ENCODE assay signal across 24 cellular contexts in genomic region chr20:311603-312002, GRCh38. TPM values are rescaled to one million over a fixed set of nuclear protein-coding genes. Genes with fewer than 3 reads are reported as not detected.
A peak's percentile ranks its signal among the peaks of the same experiment; 100 is the strongest.
DNase-seq lines count a peak whose midpoint lies in the region; ATAC-seq and TF ChIP-seq lines count a peak whose summit lies in the region.
"Had no signal": no experiment of that assay in that cellular context is flagged by ENCODE, and none has a peak within 500 bp of the region (broad histone marks: within the 10 kb centered on the region; RNA-seq: fewer than 3 reads in every experiment).

No MANE protein-coding gene starts in this region.

- intact Hi-C loops in breast epithelium (cut with DNase I; ENCODE audit: low total_unique reads) = no loop called here

- no peak for ATAC-seq in natural killer cell treated with Interleukin-12 subunit alpha and Interleukin-12 subunit beta and Interleukin-15 and Interleukin-18, amount 100 ng/mL, for 72 hours
- ATAC-seq: activated naive CD4-positive, alpha-beta T cell treated with anti-CD3 and anti-CD28 coated beads, Interleukin-2, amount 50 U/mL, for 72 hours; activated T-cell treated with anti-CD3 and anti-CD28 coated beads, Interleukin-2, amount 50 U/mL, for 4 hours; heart left ventricle; naive thymus-derived CD8-positive, alpha-beta T cell had no signal

- no peak overlapping the region for H3K4me3 Mint-ChIP-seq in HFFc6
- H3K4me3 Mint-ChIP-seq in natural killer cell treated with Interleukin-12 subunit alpha and Interleukin-12 subunit beta and Interleukin-15 and Interleukin-18, amount 100 ng/mL, for 72 hours = peak overlapping the region; percentile 54
- H3K4me3 Mint-ChIP-seq: activated T-cell treated with anti-CD3 and anti-CD28 coated beads, Interleukin-2, amount 50 U/mL, for 4 hours had no signal

- H3K4me3 ChIP-seq in breast epithelium = no peak overlapping the region
- H3K4me3 ChIP-seq: sigmoid colon had no signal

- TF ChIP-seq CTCF in HFFc6 (IDR thresholded peaks at IDR 0.05) = no peak
- TF ChIP-seq CTCF in breast epithelium (IDR thresholded peaks at IDR 0.05) = no peak

- TF ChIP-seq POLR2A in breast epithelium (IDR thresholded peaks at IDR 0.05) = no peak

- no peaks in the 10 kb centered on the region for H3K27me3 ChIP-seq in breast epithelium
- H3K27me3 ChIP-seq: heart left ventricle, sigmoid colon had no signal

- DNase-seq in HFFc6 (no peak), GDM1 (lab: John Stamatoyannopoulos, UW) (no peak), breast epithelium (ENCODE audit: low spot score in 2 of 2) (no peak), 8988T (no peak)
- DNase-seq in natural killer cell treated with Interleukin-12 subunit alpha and Interleukin-12 subunit beta and Interleukin-15 and Interleukin-18, amount 100 ng/mL, for 72 hours (ENCODE audit: low spot score) = no peak
- DNase-seq: activated T-cell treated with anti-CD3 and anti-CD28 coated beads, Interleukin-2, amount 50 U/mL, for 4 hours; Calu3; central memory CD4-positive, alpha-beta T cell; heart left ventricle; naive thymus-derived CD8-positive, alpha-beta T cell; NCI-H1105; NCI-H2029 treated with DMSO at 0.1 percent for 48 hours; Right ventricle myocardium superior; sigmoid colon; stimulated activated CD4-positive, alpha-beta T cell treated with anti-CD3 and anti-CD28 coated beads, Interleukin-15, amount 100 ng/mL, for 24 hours had no signal

- peaks cover 5% of the 10 kb centered on the region; the same call in 1 of the 2 replicates for H3K27me3 Mint-ChIP-seq in HFFc6 (ENCODE audit: insufficient read depth)
- peaks cover 0 to 3% of the 10 kb centered on the region in 2 donors for H3K27me3 Mint-ChIP-seq in natural killer cell treated with Interleukin-12 subunit alpha and Interleukin-12 subunit beta and Interleukin-15 and Interleukin-18, amount 100 ng/mL, for 72 hours
- H3K27me3 Mint-ChIP-seq: naive thymus-derived CD8-positive, alpha-beta T cell had no signal

- H3K36me3 Mint-ChIP-seq in HFFc6 (ENCODE audit: low read depth) = no peaks in the 10 kb centered on the region
- no peaks in the 10 kb centered on the region for H3K36me3 Mint-ChIP-seq in natural killer cell treated with Interleukin-12 subunit alpha and Interleukin-12 subunit beta and Interleukin-15 and Interleukin-18, amount 100 ng/mL, for 72 hours
- H3K36me3 Mint-ChIP-seq: activated naive CD4-positive, alpha-beta T cell treated with anti-CD3 and anti-CD28 coated beads, Interleukin-2, amount 50 U/mL, for 72 hours; naive thymus-derived CD8-positive, alpha-beta T cell had no signal

- no peaks in the 10 kb centered on the region for H3K9me3 Mint-ChIP-seq in HFFc6
- no peaks in the 10 kb centered on the region for H3K9me3 Mint-ChIP-seq in natural killer cell treated with Interleukin-12 subunit alpha and Interleukin-12 subunit beta and Interleukin-15 and Interleukin-18, amount 100 ng/mL, for 72 hours
- H3K9me3 Mint-ChIP-seq: activated naive CD4-positive, alpha-beta T cell treated with anti-CD3 and anti-CD28 coated beads, Interleukin-2, amount 50 U/mL, for 72 hours; activated T-cell treated with anti-CD3 and anti-CD28 coated beads, Interleukin-2, amount 50 U/mL, for 4 hours; naive thymus-derived CD8-positive, alpha-beta T cell had no signal

- H3K27ac Mint-ChIP-seq in HFFc6 = peak overlapping the region; percentile 1
- H3K27ac Mint-ChIP-seq in natural killer cell treated with Interleukin-12 subunit alpha and Interleukin-12 subunit beta and Interleukin-15 and Interleukin-18, amount 100 ng/mL, for 72 hours = no peak overlapping the region
- H3K27ac Mint-ChIP-seq: activated naive CD4-positive, alpha-beta T cell treated with anti-CD3 and anti-CD28 coated beads, Interleukin-2, amount 50 U/mL, for 72 hours; naive thymus-derived CD8-positive, alpha-beta T cell had no signal

- H3K4me1 Mint-ChIP-seq in HFFc6 (ENCODE audit: low read depth) = peaks cover 50% of the 10 kb centered on the region
- peaks cover 12 to 15% of the 10 kb centered on the region in 2 donors for H3K4me1 Mint-ChIP-seq in natural killer cell treated with Interleukin-12 subunit alpha and Interleukin-12 subunit beta and Interleukin-15 and Interleukin-18, amount 100 ng/mL, for 72 hours (ENCODE audit: low read depth in 2 of 2)

- H3K36me3 ChIP-seq in breast epithelium = no peaks in the 10 kb centered on the region
- H3K36me3 ChIP-seq: sigmoid colon had no signal

- H3K4me1 ChIP-seq in breast epithelium = no peaks in the 10 kb centered on the region

- peak overlapping the region; percentile 29 for H3K27ac ChIP-seq in cingulate gyrus (ENCODE audit: low read depth, low read length)
- H3K27ac ChIP-seq in breast epithelium = no peak overlapping the region
- H3K27ac ChIP-seq: C4-2B had no signal

- no peaks in the 10 kb centered on the region for H3K9me3 ChIP-seq in breast epithelium
- H3K9me3 ChIP-seq: heart left ventricle, sigmoid colon had no signal

RNA-seq across cellular contexts. Expression of gene SOX12, which starts 13.7 kb away (rescaled TPM):
- total RNA-seq in HFFc6 (2021; fragmentation: NEBNext Ultra II Directional; extraction: Animal tissue kit (Norgen Biotek cat#: 25700)) = 10 to 100 TPM; 24.5 to 26.3 (median 25.0) TPM
- 1 to 10 TPM in 1 of 2 donors, under 1 TPM in 1; 0.36 to 1.5 TPM for total RNA-seq in natural killer cell treated with Interleukin-12 subunit alpha and Interleukin-12 subunit beta and Interleukin-15 and Interleukin-18, amount 100 ng/mL, for 72 hours
- total RNA-seq in breast epithelium = 1 to 10 TPM; 1.1 to 3.7 (median 3.3) TPM

RNA-seq across cellular contexts. Expression of gene ZCCHC3, which starts 14.2 kb away (rescaled TPM):
- 10 to 100 TPM; 10.9 to 11.7 (median 11.4) TPM for total RNA-seq in HFFc6 (2021; fragmentation: NEBNext Ultra II Directional; extraction: Animal tissue kit (Norgen Biotek cat#: 25700))
- 10 to 100 TPM; 18.7 to 20.6 TPM for total RNA-seq in natural killer cell treated with Interleukin-12 subunit alpha and Interleukin-12 subunit beta and Interleukin-15 and Interleukin-18, amount 100 ng/mL, for 72 hours
- total RNA-seq in breast epithelium = 10 to 100 TPM; 10.1 to 14.0 (median 11.5) TPM

RNA-seq across cellular contexts. Expression of gene C20orf96, which starts 21.1 kb away (rescaled TPM):
- total RNA-seq in HFFc6 (2021; fragmentation: NEBNext Ultra II Directional; extraction: Animal tissue kit (Norgen Biotek cat#: 25700)) = 1 to 10 TPM; 2.9 to 3.5 (median 3.2) TPM
- 1 to 10 TPM; 2.0 to 6.2 TPM for total RNA-seq in natural killer cell treated with Interleukin-12 subunit alpha and Interleukin-12 subunit beta and Interleukin-15 and Interleukin-18, amount 100 ng/mL, for 72 hours
- total RNA-seq in breast epithelium = 1 to 10 TPM; 2.6 to 9.2 (median 6.1) TPM

RNA-seq across cellular contexts. Expression of gene NRSN2, which starts 35.3 kb away (rescaled TPM):
- 10 to 100 TPM; 61.1 to 76.6 (median 65.4) TPM for total RNA-seq in HFFc6 (2021; fragmentation: NEBNext Ultra II Directional; extraction: Animal tissue kit (Norgen Biotek cat#: 25700))
- 1 to 10 TPM; 3.6 to 5.5 TPM for total RNA-seq in natural killer cell treated with Interleukin-12 subunit alpha and Interleukin-12 subunit beta and Interleukin-15 and Interleukin-18, amount 100 ng/mL, for 72 hours
- 10 to 100 TPM in 2 of 3 donors, 1 to 10 TPM in 1; 9.4 to 22.3 (median 21.8) TPM for total RNA-seq in breast epithelium

RNA-seq across cellular contexts. Expression of gene DEFB132, which starts 54.1 kb away (rescaled TPM):
- total RNA-seq in HFFc6 (2021; fragmentation: NEBNext Ultra II Directional; extraction: Animal tissue kit (Norgen Biotek cat#: 25700)) = not detected
- total RNA-seq in natural killer cell treated with Interleukin-12 subunit alpha and Interleukin-12 subunit beta and Interleukin-15 and Interleukin-18, amount 100 ng/mL, for 72 hours = not detected
- total RNA-seq in breast epithelium = under 1 TPM; 0.29 to 0.96 (median 0.33) TPM
- total RNA-seq: activated CD8-positive, alpha-beta memory T cell treated with anti-CD3 and anti-CD28 coated beads for 36 hours; activated naive CD4-positive, alpha-beta T cell treated with anti-CD3 and anti-CD28 coated beads, Interleukin-2, amount 50 U/mL, for 72 hours; activated T-cell treated with anti-CD3 and anti-CD28 coated beads, Interleukin-2, amount 50 U/mL, for 4 hours; aorta; Calu3; dermis microvascular lymphatic vessel endothelial cell; H4; naive thymus-derived CD8-positive, alpha-beta T cell; posterior vena cava; Right ventricle myocardium superior; sigmoid colon; urinary bladder had no signal

Comparison
In these comparisons a context has a peak if more than half of its experiments do, and no peak if none do; other contexts are left out.
1. RNA of gene SOX12, which starts 13.7 kb away (total RNA-seq): 24.5 to 26.3 TPM in HFFc6; 1.1 to 3.7 TPM in breast epithelium and 0.36 to 1.5 TPM in natural killer cell treated with Interleukin-12 subunit alpha and Interleukin-12 subunit beta and Interleukin-15 and Interleukin-18, amount 100 ng/mL, for 72 hours; every median in the first group is over 4 times any median in the second.